ENCODE assay signal across 8 cellular contexts in the genomic region with DNA sequence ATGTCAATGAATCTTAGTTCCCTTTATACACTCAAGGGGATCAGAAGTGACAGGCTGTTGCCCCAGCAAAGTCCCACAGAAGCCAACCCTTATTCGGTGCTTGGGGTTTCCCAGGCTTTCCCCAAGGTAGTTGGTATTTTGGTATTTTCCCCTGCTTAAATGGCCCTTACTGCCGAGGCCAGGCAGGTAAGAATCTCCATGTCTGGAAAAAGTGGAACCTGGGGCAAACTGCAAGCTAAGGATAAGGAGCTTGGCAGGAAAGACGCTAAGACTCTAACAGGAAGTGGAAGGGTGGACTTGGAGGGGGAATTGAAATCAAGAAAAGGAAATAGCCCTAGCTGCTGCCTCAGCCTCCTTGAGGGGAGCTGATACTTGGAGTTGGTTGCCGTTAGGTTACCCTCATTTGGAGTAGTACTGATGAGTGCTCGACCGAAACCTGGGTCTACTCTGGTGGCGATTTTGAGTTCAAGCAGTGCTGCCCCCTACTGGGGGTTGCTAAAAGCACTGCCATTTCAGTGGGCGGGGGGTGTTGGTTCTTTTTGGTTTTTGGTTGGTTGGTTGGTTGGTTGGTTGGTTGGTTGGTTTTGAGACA. TPM values are rescaled to one million over a fixed set of nuclear protein-coding genes. Genes with fewer than 3 reads are reported as not detected.
DNase-seq lines count a peak whose midpoint lies in the region; ATAC-seq and TF ChIP-seq lines count a peak whose summit lies in the region.

No MANE protein-coding gene starts in this region.

- H4K20me1 ChIP-seq in osteoblast (ENCODE audit: insufficient read depth, low read length): peaks cover 14% of the 10 kb centered on the region

- H3K27ac Mint-ChIP-seq in activated CD4-positive, alpha-beta T cell treated with anti-CD3 and anti-CD28 coated beads, Interleukin-2, amount 10 ng/mL, durations not matched to agents 24 days and 14 days: peak overlapping the region; percentile 90

- H3K9me3 ChIP-seq in osteoblast (ENCODE audit: low read depth, low read length) (no peaks in the 10 kb centered on the region), upper lobe of right lung (no peaks in the 10 kb centered on the region)

- H3K27ac ChIP-seq in osteoblast (ENCODE audit: low read depth, low read length) (peak overlapping the region; percentile 33), upper lobe of right lung (peak overlapping the region; percentile 40)

- H3K36me3 ChIP-seq in osteoblast (ENCODE audit: insufficient read depth, low read length) (peaks cover 42% of the 10 kb centered on the region), upper lobe of right lung (peaks cover 44% of the 10 kb centered on the region)

- H3K27me3 ChIP-seq in osteoblast (ENCODE audit: insufficient read depth, low read length) (no peaks in the 10 kb centered on the region), upper lobe of right lung (no peaks in the 10 kb centered on the region)

- TF ChIP-seq CTCF in osteoblast (IDR thresholded peaks at IDR 0.05; ENCODE audit: extremely low read depth, low read depth, low read length): peak; percentile 58
- TF ChIP-seq CTCF in upper lobe of right lung (IDR thresholded peaks at IDR 0.05): peak; percentile 55

- no peak overlapping the region for H2AFZ ChIP-seq in osteoblast (ENCODE audit: low read length)

- in situ Hi-C loops in G401 (cut with HindIII; ENCODE audit: low sequenced_read_pairs) (no loop called here), KBM-7 (cut with MboI; ENCODE audit: low pct_unique_long_range_greater_than_20kb, low sequenced_read_pairs) (no loop called here)

- H3K4me1 Mint-ChIP-seq in activated CD4-positive, alpha-beta T cell treated with anti-CD3 and anti-CD28 coated beads, Interleukin-2, amount 10 ng/mL, durations not matched to agents 24 days and 14 days: peaks cover 23% of the 10 kb centered on the region

- no peak overlapping the region for H3K4me3 ChIP-seq in osteoblast (ENCODE audit: insufficient read depth, low read length)
- no peak overlapping the region for H3K4me3 ChIP-seq in upper lobe of right lung

- H3K9me3 Mint-ChIP-seq in activated CD4-positive, alpha-beta T cell treated with anti-CD3 and anti-CD28 coated beads, Interleukin-2, amount 10 ng/mL, durations not matched to agents 24 days and 14 days: no peaks in the 10 kb centered on the region

- H3K27me3 Mint-ChIP-seq in activated CD4-positive, alpha-beta T cell treated with anti-CD3 and anti-CD28 coated beads, Interleukin-2, amount 10 ng/mL, durations not matched to agents 24 days and 14 days: no peaks in the 10 kb centered on the region

- H3K4me3 Mint-ChIP-seq in activated CD4-positive, alpha-beta T cell treated with anti-CD3 and anti-CD28 coated beads, Interleukin-2, amount 10 ng/mL, durations not matched to agents 24 days and 14 days: peak overlapping the region; percentile 21

- peaks cover 31% of the 10 kb centered on the region for H3K36me3 Mint-ChIP-seq in activated CD4-positive, alpha-beta T cell treated with anti-CD3 and anti-CD28 coated beads, Interleukin-2, amount 10 ng/mL, durations not matched to agents 24 days and 14 days (ENCODE audit: low read depth)

- H3K4me2 ChIP-seq in osteoblast (ENCODE audit: insufficient read depth, low read length): no peak overlapping the region

- ATAC-seq in GM21528 (IDR thresholded peaks at IDR 0.05; ENCODE audit: low FRiP score, unreplicated experiment) (peak; percentile 83), upper lobe of right lung (peak; percentile 65)

- no peaks in the 10 kb centered on the region for H3K79me2 ChIP-seq in osteoblast (ENCODE audit: insufficient read depth, low read length)

- intact Hi-C loops in activated CD4-positive, alpha-beta T cell treated with anti-CD3 and anti-CD28 coated beads, Interleukin-2, amount 10 ng/mL, durations not matched to agents 24 days and 14 days (cut with micrococcal nuclease): loop anchor here (1.0 to 2.0 kb wide), 3 partner anchors 15 to 71 kb away; no protein-coding TSS in a partner anchor
- intact Hi-C loops in upper lobe of right lung (cut with DNase I): no loop called here

- DNase-seq in G401 (ENCODE audit: low spot score) (peak; percentile 8), KBM-7 (peak; percentile 87), osteoblast (ENCODE audit: insufficient read length, low spot score, missing footprints) (peak; percentile 91), upper lobe of right lung (no peak), HK-2 (ENCODE audit: unreplicated experiment) (no peak)
- DNase-seq in activated CD4-positive, alpha-beta T cell treated with anti-CD3 and anti-CD28 coated beads, Interleukin-2, amount 10 ng/mL, durations not matched to agents 24 days and 14 days: peak; percentile 89
- peak; percentile 45 for DNase-seq in effector CD4-positive, alpha-beta T cell

- H3K4me1 ChIP-seq in osteoblast (ENCODE audit: insufficient read depth, low read length): peaks cover 23% of the 10 kb centered on the region
- H3K4me1 ChIP-seq in upper lobe of right lung: peaks cover 38% of the 10 kb centered on the region

RNA-seq across cellular contexts. Expression of gene GPBAR1, which starts 3.3 kb away (rescaled TPM):
- not detected in 2 replicates for total RNA-seq in G401 (2014; rRNA removed; shearing (Covaris generic))
- total RNA-seq in activated CD4-positive, alpha-beta T cell treated with anti-CD3 and anti-CD28 coated beads, Interleukin-2, amount 10 ng/mL, durations not matched to agents 24 days and 14 days: 0.40 and 0.68 TPM in 2 replicates
- total RNA-seq in osteoblast (0.36 TPM in 1 of 2 replicates, not detected in the other), upper lobe of right lung (2.6 TPM)

RNA-seq across cellular contexts. Expression of gene AAMP, which starts 12.5 kb away (rescaled TPM):
- total RNA-seq in G401 (2014; rRNA removed; shearing (Covaris generic)): 128 and 217 TPM in 2 replicates
- 85.3 and 89.0 TPM in 2 replicates for total RNA-seq in activated CD4-positive, alpha-beta T cell treated with anti-CD3 and anti-CD28 coated beads, Interleukin-2, amount 10 ng/mL, durations not matched to agents 24 days and 14 days
- total RNA-seq in osteoblast (85.7 and 97.0 TPM in 2 replicates), upper lobe of right lung (55.9 TPM)

RNA-seq across cellular contexts. Expression of gene PNKD, which starts 12.8 kb away (rescaled TPM):
- total RNA-seq in G401 (2014; rRNA removed; shearing (Covaris generic)): 37.5 and 44.6 TPM in 2 replicates
- 15.0 and 21.5 TPM in 2 replicates for total RNA-seq in activated CD4-positive, alpha-beta T cell treated with anti-CD3 and anti-CD28 coated beads, Interleukin-2, amount 10 ng/mL, durations not matched to agents 24 days and 14 days
- total RNA-seq in osteoblast (23.2 and 24.2 TPM in 2 replicates), upper lobe of right lung (65.4 TPM)

RNA-seq across cellular contexts. Expression of gene TMBIM1, which starts 34.8 kb away (rescaled TPM):
- 83.7 and 100 TPM in 2 replicates for total RNA-seq in G401 (2014; rRNA removed; shearing (Covaris generic))
- total RNA-seq in activated CD4-positive, alpha-beta T cell treated with anti-CD3 and anti-CD28 coated beads, Interleukin-2, amount 10 ng/mL, durations not matched to agents 24 days and 14 days: 62.6 and 63.1 TPM in 2 replicates
- total RNA-seq in osteoblast: 155 and 187 TPM in 2 replicates
- 281 TPM for total RNA-seq in upper lobe of right lung

RNA-seq across cellular contexts. Expression of gene ARPC2, which starts 40.5 kb away (rescaled TPM):
- total RNA-seq in G401 (2014; rRNA removed; shearing (Covaris generic)): 263 and 286 TPM in 2 replicates
- 515 and 516 TPM in 2 replicates for total RNA-seq in activated CD4-positive, alpha-beta T cell treated with anti-CD3 and anti-CD28 coated beads, Interleukin-2, amount 10 ng/mL, durations not matched to agents 24 days and 14 days
- total RNA-seq in osteoblast (301 and 315 TPM in 2 replicates), upper lobe of right lung (357 TPM)

Comparison
In these comparisons a context has a peak if more than half of its experiments do, and no peak if none do; other contexts are left out.
1. DNase-seq: peak in G401 (single experiment), KBM-7 (single experiment), activated CD4-positive, alpha-beta T cell treated with anti-CD3 and anti-CD28 coated beads, Interleukin-2, amount 10 ng/mL, durations not matched to agents 24 days and 14 days (single experiment), effector CD4-positive, alpha-beta T cell (single experiment) and osteoblast (single experiment); none in upper lobe of right lung (single experiment) and HK-2 (single experiment).